24 cellular contexts compared by ENCODE assay signal in the genomic region with DNA sequence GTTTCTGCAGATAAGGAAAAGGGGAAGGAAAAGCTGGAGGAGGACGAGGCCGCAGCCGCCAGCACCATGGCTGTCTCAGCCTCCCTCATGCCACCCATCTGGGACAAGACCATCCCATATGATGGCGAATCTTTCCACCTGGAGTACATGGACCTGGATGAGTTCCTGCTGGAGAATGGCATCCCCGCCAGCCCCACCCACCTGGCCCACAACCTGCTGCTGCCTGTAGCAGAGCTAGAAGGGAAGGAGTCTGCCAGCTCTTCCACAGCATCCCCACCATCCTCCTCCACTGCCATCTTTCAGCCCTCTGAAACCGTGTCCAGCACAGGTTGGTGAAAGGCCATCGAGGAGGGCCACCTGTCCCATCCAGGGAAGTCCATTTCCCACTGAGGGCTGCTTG.
"Had no signal": no experiment of that assay in that cellular context is flagged by ENCODE, and none has a peak within 500 bp of the region (broad histone marks: within the 10 kb centered on the region; RNA-seq: fewer than 3 reads in every experiment).

No MANE protein-coding gene starts in this region.

- ATAC-seq: effector memory CD8-positive, alpha-beta T cell; heart right ventricle; left colon; left ventricle myocardium superior; lower lobe of right lung; naive thymus-derived CD8-positive, alpha-beta T cell; sciatic nerve; stimulated activated naive CD8-positive, alpha-beta T cell treated with anti-CD3 and anti-CD28 coated beads, Interleukin-15, amount 100 ng/mL, for 72 hours had no signal

- DNase-seq: colonic mucosa; effector memory CD8-positive, alpha-beta T cell; erythroblast; esophagus squamous epithelium; foreskin melanocyte; glutamatergic neuron; heart right ventricle; hippocampal formation; kidney glomerular epithelial cell; left colon; left ventricle myocardium superior; lower lobe of right lung; naive thymus-derived CD8-positive, alpha-beta T cell; nephron progenitor cell; nucleus accumbens; stimulated activated CD4-positive, alpha-beta T cell treated with anti-CD3 and anti-CD28 coated beads, Interleukin-12 subunit alpha, Interleukin-12 subunit beta, amount 100 ng/mL, for 4 hours; stimulated activated CD4-positive, alpha-beta T cell treated with anti-CD3 and anti-CD28 coated beads, Interleukin-1b, Interleukin-23, amount 100 ng/mL, for 48 hours; stimulated activated CD4-positive, alpha-beta T cell treated with anti-CD3 and anti-CD28 coated beads, Interleukin-4, amount 100 ng/mL, for 1 hour; stimulated activated CD8-positive, alpha-beta memory T cell treated with anti-CD3 and anti-CD28 coated beads, Interleukin-4, amount 100 ng/mL, for 48 hours; stimulated activated naive CD4-positive, alpha-beta T cell; stimulated activated naive CD8-positive, alpha-beta T cell treated with anti-CD3 and anti-CD28 coated beads, Interleukin-15, amount 100 ng/mL, for 72 hours; thyroid gland; upper lobe of left lung had no signal
